ENCODE assay signal across 15 cellular contexts in the genomic region with DNA sequence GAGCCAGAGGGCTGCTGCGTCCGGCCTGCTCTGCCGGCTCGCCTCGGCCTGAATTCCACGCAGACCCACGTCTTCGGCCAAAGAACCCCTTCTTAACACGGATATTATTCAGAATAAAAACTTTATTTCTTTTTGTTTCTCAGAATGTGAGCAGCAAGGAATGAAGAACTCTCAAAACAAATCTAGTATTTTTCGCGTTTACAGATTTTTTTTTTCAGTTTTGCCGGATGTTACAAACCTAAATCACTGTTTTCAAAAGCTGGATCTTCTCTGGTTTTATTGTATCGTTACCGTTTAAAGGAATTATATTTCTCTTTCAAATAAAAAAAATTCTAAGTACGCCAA. TPM values are rescaled to one million over a fixed set of nuclear protein-coding genes. Genes with fewer than 3 reads are reported as not detected.
DNase-seq lines count a peak whose midpoint lies in the region; ATAC-seq and TF ChIP-seq lines count a peak whose summit lies in the region.
"Had no signal": no experiment of that assay in that cellular context is flagged by ENCODE, and none has a peak within 500 bp of the region (broad histone marks: within the 10 kb centered on the region; RNA-seq: fewer than 3 reads in every experiment).

No MANE protein-coding gene starts in this region.

- H3K4me3 Mint-ChIP-seq in activated CD8-positive, alpha-beta T cell treated with anti-CD3 and anti-CD28 coated beads for 36 hours = no peak overlapping the region
- H3K4me3 Mint-ChIP-seq: CD4-positive, alpha-beta memory T cell; stimulated activated naive CD8-positive, alpha-beta T cell treated with anti-CD3 and anti-CD28 coated beads, Interleukin-15, Interleukin-2, amounts not matched to agents 100 ng/mL and 50 ng/mL, for 24 hours had no signal

- ATAC-seq in HG02938 (IDR thresholded peaks at IDR 0.05; ENCODE audit: unreplicated experiment) = no peak
- no peak for ATAC-seq in HG02678 (IDR thresholded peaks at IDR 0.05; ENCODE audit: unreplicated experiment)
- no peak for ATAC-seq in activated CD8-positive, alpha-beta T cell treated with anti-CD3 and anti-CD28 coated beads for 36 hours

- DNase-seq in NCI-H146 (lab: John Stamatoyannopoulos, UW) = no peak
- no peak for DNase-seq in activated CD8-positive, alpha-beta T cell treated with anti-CD3 and anti-CD28 coated beads for 36 hours
- DNase-seq: activated CD4-positive, alpha-beta T cell treated with anti-CD3 and anti-CD28 coated beads, Interleukin-2, amount 50 U/mL, for 4 hours; activated gamma-delta T cell; CD4-positive, alpha-beta memory T cell; NCI-H1436 treated with DMSO at 0.1 percent for 48 hours; NCI-H510A; stimulated activated CD4-positive, alpha-beta T cell treated with anti-CD3 and anti-CD28 coated beads, Interleukin-4, amount 100 ng/mL, for 24 hours had no signal

- 25 to 54% (median 39%) methylated on average over 15 of the region's 15 CpGs for WGBS in adipose tissue, 3 donors
- 19 to 35% methylated on average over 15 of the region's 15 CpGs for WGBS in esophagus, 2 donors
- WGBS in thymus = 90% methylated on average over 15 of the region's 15 CpGs

- intact Hi-C loops in activated CD8-positive, alpha-beta T cell treated with anti-CD3 and anti-CD28 coated beads for 36 hours (cut with micrococcal nuclease) = no loop called here

- H3K27ac Mint-ChIP-seq in activated CD8-positive, alpha-beta T cell treated with anti-CD3 and anti-CD28 coated beads for 36 hours = no peak overlapping the region
- H3K27ac Mint-ChIP-seq: CD4-positive, alpha-beta memory T cell; stimulated activated naive CD8-positive, alpha-beta T cell treated with anti-CD3 and anti-CD28 coated beads, Interleukin-15, Interleukin-2, amounts not matched to agents 100 ng/mL and 50 ng/mL, for 24 hours had no signal

- H3K27me3 ChIP-seq in esophagus (ENCODE audit: control insufficient read depth in 1 of 2, insufficient read depth in 2 of 2, low read length in 2 of 2) = no peaks in the 10 kb centered on the region
- H3K27me3 ChIP-seq in mucosa of stomach (ENCODE audit: control insufficient read depth, insufficient read depth, low read length) = no peaks in the 10 kb centered on the region
- H3K27me3 ChIP-seq in thymus (ENCODE audit: control insufficient read depth, insufficient read depth) = peaks cover 27% of the 10 kb centered on the region

- H3K27me3 Mint-ChIP-seq in activated CD8-positive, alpha-beta T cell treated with anti-CD3 and anti-CD28 coated beads for 36 hours = peaks cover 26% of the 10 kb centered on the region

- H3K4me1 ChIP-seq in esophagus (ENCODE audit: control insufficient read depth in 2 of 2, insufficient read depth in 2 of 2, low read length in 1 of 2) = peaks cover 0 to 10% of the 10 kb centered on the region in 2 donors
- H3K4me1 ChIP-seq in mucosa of stomach (ENCODE audit: control insufficient read depth, insufficient read depth, low read length) = peaks cover 58% of the 10 kb centered on the region
- H3K4me1 ChIP-seq in thymus (ENCODE audit: control insufficient read depth, insufficient read depth, low read length) = no peaks in the 10 kb centered on the region

- peaks cover 11% of the 10 kb centered on the region for H3K4me1 Mint-ChIP-seq in activated CD8-positive, alpha-beta T cell treated with anti-CD3 and anti-CD28 coated beads for 36 hours (ENCODE audit: low read depth)

- CTCF ChIA-PET in activated CD8-positive, alpha-beta T cell treated with anti-CD3 and anti-CD28 coated beads for 36 hours (lab: Charles Lee) = no interaction called here

- H3K27ac ChIP-seq in adipose tissue (ENCODE audit: low read depth, low read length) (peak overlapping the region; percentile 86), esophagus (ENCODE audit: low read depth in 2 of 2, low read length in 1 of 2) (peak overlapping the region; percentile 93 to 95), thymus (ENCODE audit: low read depth) (peak overlapping the region; percentile 78)

- no peaks in the 10 kb centered on the region for H3K9me3 ChIP-seq in esophagus (ENCODE audit: control insufficient read depth in 2 of 2, insufficient read depth in 1 of 2, low read depth in 1 of 2, low read length in 1 of 2)
- H3K9me3 ChIP-seq in mucosa of stomach (ENCODE audit: control insufficient read depth, low read length) = no peaks in the 10 kb centered on the region
- H3K9me3 ChIP-seq in thymus (ENCODE audit: control insufficient read depth) = no peaks in the 10 kb centered on the region

- H3K4me3 ChIP-seq in esophagus (ENCODE audit: low read depth in 1 of 2, low read length in 2 of 2) = peak overlapping the region; percentile 44 to 48
- H3K4me3 ChIP-seq in mucosa of stomach (ENCODE audit: low read length) = peak overlapping the region; percentile 33
- H3K4me3 ChIP-seq in thymus (ENCODE audit: low read length) = no peak overlapping the region

- no peaks in the 10 kb centered on the region for H3K36me3 ChIP-seq in esophagus (ENCODE audit: control insufficient read depth in 2 of 2, insufficient read depth in 2 of 2, low read length in 1 of 2)
- no peaks in the 10 kb centered on the region for H3K36me3 ChIP-seq in mucosa of stomach (ENCODE audit: control insufficient read depth, insufficient read depth, low read length)
- H3K36me3 ChIP-seq in thymus (ENCODE audit: control insufficient read depth, insufficient read depth) = no peaks in the 10 kb centered on the region

- no peak for TF ChIP-seq CTCF in activated CD8-positive, alpha-beta T cell treated with anti-CD3 and anti-CD28 coated beads for 36 hours (IDR thresholded peaks at IDR 0.05)

- no peaks in the 10 kb centered on the region for H3K36me3 Mint-ChIP-seq in activated CD8-positive, alpha-beta T cell treated with anti-CD3 and anti-CD28 coated beads for 36 hours (ENCODE audit: low read depth)

- H3K9me3 Mint-ChIP-seq in activated CD8-positive, alpha-beta T cell treated with anti-CD3 and anti-CD28 coated beads for 36 hours = no peaks in the 10 kb centered on the region
- H3K9me3 Mint-ChIP-seq: stimulated activated naive CD8-positive, alpha-beta T cell treated with anti-CD3 and anti-CD28 coated beads, Interleukin-15, Interleukin-2, amounts not matched to agents 100 ng/mL and 50 ng/mL, for 24 hours had no signal

- peak overlapping the region; percentile 83 for H3K9ac ChIP-seq in mucosa of stomach (ENCODE audit: low read length)

- POLR2A ChIA-PET in activated CD8-positive, alpha-beta T cell treated with anti-CD3 and anti-CD28 coated beads for 36 hours (lab: Charles Lee) = no interaction called here

RNA-seq across cellular contexts. Expression of gene HOXA2, which starts 4.4 kb away (rescaled TPM):
- polyA plus RNA-seq in adipose tissue (1 to 10 TPM in 1 of 3 donors, under 1 TPM in 2; 0.20 to 1.0 (median 0.92) TPM), esophagus (1 to 10 TPM; 1.8 to 2.3 TPM), thymus (3.9 TPM)
- total RNA-seq in activated CD8-positive, alpha-beta T cell treated with anti-CD3 and anti-CD28 coated beads for 36 hours = not detected
- total RNA-seq: CD4-positive, alpha-beta memory T cell had no signal
- polyA plus RNA-seq: CD4-positive, alpha-beta memory T cell had no signal

RNA-seq across cellular contexts. Expression of gene HOXA1, which starts 11.1 kb away (rescaled TPM):
- polyA plus RNA-seq in adipose tissue (under 1 TPM; 0.08 to 0.56 (median 0.51) TPM), esophagus (1 to 10 TPM; 1.5 to 2.1 TPM), thymus (0.71 TPM)
- total RNA-seq in activated CD8-positive, alpha-beta T cell treated with anti-CD3 and anti-CD28 coated beads for 36 hours = under 1 TPM; 0.25 TPM

RNA-seq across cellular contexts. Expression of gene HOXA4, which starts 23.7 kb away (rescaled TPM):
- polyA plus RNA-seq in adipose tissue (10 to 100 TPM in 1 of 3 donors, 1 to 10 TPM in 2; 1.2 to 19.8 (median 4.9) TPM), esophagus (1 to 10 TPM; 7.6 to 8.6 TPM), thymus (3.0 TPM)
- total RNA-seq in activated CD8-positive, alpha-beta T cell treated with anti-CD3 and anti-CD28 coated beads for 36 hours = under 1 TPM in 1 of 2 experiments, not detected in 1; 0.25 TPM

RNA-seq across cellular contexts. Expression of gene HOXA5, which starts 36.6 kb away (rescaled TPM):
- polyA plus RNA-seq in adipose tissue (10 to 100 TPM in 2 of 3 donors, 1 to 10 TPM in 1; 3.1 to 29.6 (median 11.8) TPM), esophagus (1 to 10 TPM; 1.7 to 3.5 TPM), thymus (0.43 TPM)
- not detected for total RNA-seq in activated CD8-positive, alpha-beta T cell treated with anti-CD3 and anti-CD28 coated beads for 36 hours
- total RNA-seq: CD4-positive, alpha-beta memory T cell had no signal
- polyA plus RNA-seq: CD4-positive, alpha-beta memory T cell had no signal

RNA-seq across cellular contexts. Expression of gene HOXA6, which starts 40.7 kb away (rescaled TPM):
- polyA plus RNA-seq in adipose tissue (1 to 10 TPM in 2 of 3 donors, under 1 TPM in 1; 0.39 to 3.6 (median 1.5) TPM), esophagus (under 1 TPM; 0.19 to 0.69 TPM), thymus (0.09 TPM)
- total RNA-seq in activated CD8-positive, alpha-beta T cell treated with anti-CD3 and anti-CD28 coated beads for 36 hours = not detected
- total RNA-seq: CD4-positive, alpha-beta memory T cell had no signal
- polyA plus RNA-seq: CD4-positive, alpha-beta memory T cell had no signal
